1 cellular context compared by ENCODE assay signal in the genomic region with DNA sequence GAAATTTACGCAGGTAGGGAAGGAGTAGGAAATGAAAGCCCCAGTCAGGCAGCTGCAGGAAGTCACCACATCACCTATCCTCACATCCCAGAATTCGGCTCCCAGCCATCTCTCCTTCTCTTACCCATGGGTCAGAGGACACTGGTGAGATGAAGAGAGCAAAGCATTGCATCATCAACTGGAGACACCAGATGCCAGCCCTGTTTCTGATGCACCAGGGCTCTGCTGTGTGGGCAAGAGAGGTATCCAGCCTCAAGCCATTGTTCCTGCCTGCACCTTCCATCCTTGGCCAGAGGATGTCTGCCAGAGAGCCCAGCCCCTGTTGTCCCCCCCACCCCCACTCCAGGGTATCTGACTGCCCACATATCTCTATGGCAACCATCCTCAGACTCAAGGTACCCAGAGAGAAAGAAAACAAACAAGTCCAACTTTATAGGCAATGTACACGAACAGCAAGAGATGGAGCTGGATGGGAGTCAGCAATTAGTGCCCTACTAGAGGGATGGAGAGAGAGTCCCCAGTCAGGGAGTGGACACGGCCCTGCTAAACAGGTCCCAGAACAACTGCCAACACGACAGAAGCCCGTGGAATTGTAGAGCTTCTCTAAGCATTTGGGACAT.
TF ChIP-seq lines count a peak whose summit lies in the region.

No MANE protein-coding gene starts in this region.

TF ChIP-seq in HepG2, 621 proteins besides CTCF, POLR2A, EP300 and RAD21:
- TF ChIP-seq CEBPB (IDR thresholded peaks at IDR 0.05; ENCODE audit: borderline replicate concordance, low read depth, low read length) (peak; percentile 59; the same call in 1 of the 2 replicates), ZNF792 (CRISPR knock-in tag; IDR thresholded peaks at IDR 0.05) (no peak), THYN1 (CRISPR knock-in tag; IDR thresholded peaks at IDR 0.05; ENCODE audit: borderline replicate concordance, low read depth) (no peak)
